In the genomic region with DNA sequence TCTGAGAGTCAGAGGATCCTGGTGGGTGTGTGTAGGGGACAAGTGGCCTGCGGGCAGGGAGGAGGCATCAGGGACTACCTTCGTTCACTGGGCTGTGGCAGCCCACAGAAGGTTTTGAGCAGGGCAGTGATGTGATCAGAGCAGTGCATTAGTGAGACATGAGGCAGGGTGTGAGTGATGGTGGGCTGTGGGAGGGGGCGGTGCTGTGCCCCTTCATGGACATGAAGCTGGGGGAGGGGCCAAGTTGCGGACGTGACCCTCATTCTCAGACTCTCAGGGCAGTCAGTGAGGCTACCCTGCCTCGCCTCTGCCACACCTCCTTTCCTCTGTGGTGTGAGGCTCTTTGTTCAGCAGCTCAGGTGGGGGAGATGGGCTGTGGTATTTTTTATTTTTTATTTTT, we compare ENCODE assay signal across 17 cellular contexts.
"Had no signal": no experiment of that assay in that cellular context is flagged by ENCODE, and none has a peak within 500 bp of the region (broad histone marks: within the 10 kb centered on the region; RNA-seq: fewer than 3 reads in every experiment).

No MANE protein-coding gene starts in this region.

- DNase-seq: activated CD4-positive, alpha-beta T cell treated with anti-CD3 and anti-CD28 coated beads, Interleukin-2, amount 50 U/mL, for 48 hours; activated CD4-positive, CD25-positive, alpha-beta regulatory T cell treated with anti-CD3 and anti-CD28 coated beads, Interleukin-2, amount 50 U/mL, for 72 hours; activated effector memory CD4-positive, alpha-beta T cell treated with anti-CD3 and anti-CD28 coated beads, Interleukin-2, amount 50 U/mL, for 16 hours; activated T-cell treated with anti-CD3 and anti-CD28 coated beads, Interleukin-2, amount 50 U/mL, for 24 hours; colonic mucosa; stimulated activated CD4-positive, alpha-beta T cell treated with anti-CD3 and anti-CD28 coated beads, Interleukin-2, amount 100 ng/mL, for 48 hours; SW 1271; T1000 had no signal

- FAIRE-seq: islet of Langerhans, urothelium cell line had no signal

- H3K4me3 ChIP-seq: colonic mucosa, esophagus muscularis mucosa, ovary had no signal

- H3K27ac ChIP-seq: colonic mucosa, esophagus muscularis mucosa, ovary had no signal

- H3K27ac Mint-ChIP-seq: activated naive CD4-positive, alpha-beta T cell treated with anti-CD3 and anti-CD28 coated beads, Interleukin-2, amount 50 U/mL, for 72 hours; activated T-cell treated with anti-CD3 and anti-CD28 coated beads, Interleukin-2, amount 50 U/mL, for 24 hours; memory B cell; natural killer cell treated with Interleukin-12 subunit alpha and Interleukin-12 subunit beta and Interleukin-15 and Interleukin-18, amount 100 ng/mL, for 72 hours; stimulated activated memory B cell treated with anti-CD40 and anti-IgM and Interleukin-4, amounts not matched to agents 10 μg/mL and 1 μg/mL and 100 μg/mL, for 72 hours had no signal

- H3K27me3 ChIP-seq: colonic mucosa, esophagus muscularis mucosa, ovary had no signal

- H3K36me3 Mint-ChIP-seq: activated naive CD4-positive, alpha-beta T cell treated with anti-CD3 and anti-CD28 coated beads, Interleukin-2, amount 50 U/mL, for 72 hours; memory B cell; natural killer cell treated with Interleukin-12 subunit alpha and Interleukin-12 subunit beta and Interleukin-15 and Interleukin-18, amount 100 ng/mL, for 72 hours; stimulated activated memory B cell treated with anti-CD40 and anti-IgM and Interleukin-4, amounts not matched to agents 10 μg/mL and 1 μg/mL and 100 μg/mL, for 72 hours had no signal

- ATAC-seq: activated naive CD4-positive, alpha-beta T cell treated with anti-CD3 and anti-CD28 coated beads, Interleukin-2, amount 50 U/mL, for 72 hours; left lobe of liver; natural killer cell treated with Interleukin-12 subunit alpha and Interleukin-12 subunit beta and Interleukin-15 and Interleukin-18, amount 100 ng/mL, for 72 hours; stimulated activated memory B cell treated with anti-CD40 and anti-IgM and Interleukin-4, amounts not matched to agents 10 μg/mL and 1 μg/mL and 100 μg/mL, for 72 hours had no signal

- H3K9me3 Mint-ChIP-seq: activated naive CD4-positive, alpha-beta T cell treated with anti-CD3 and anti-CD28 coated beads, Interleukin-2, amount 50 U/mL, for 72 hours; activated T-cell treated with anti-CD3 and anti-CD28 coated beads, Interleukin-2, amount 50 U/mL, for 24 hours; memory B cell; natural killer cell treated with Interleukin-12 subunit alpha and Interleukin-12 subunit beta and Interleukin-15 and Interleukin-18, amount 100 ng/mL, for 72 hours; stimulated activated memory B cell treated with anti-CD40 and anti-IgM and Interleukin-4, amounts not matched to agents 10 μg/mL and 1 μg/mL and 100 μg/mL, for 72 hours had no signal

- H3K4me1 Mint-ChIP-seq: memory B cell had no signal

- H3K36me3 ChIP-seq: colonic mucosa, esophagus muscularis mucosa, ovary had no signal

- H3K9me3 ChIP-seq: colonic mucosa, esophagus muscularis mucosa, ovary had no signal

- H3K27me3 Mint-ChIP-seq: natural killer cell treated with Interleukin-12 subunit alpha and Interleukin-12 subunit beta and Interleukin-15 and Interleukin-18, amount 100 ng/mL, for 72 hours had no signal

- H3K4me3 Mint-ChIP-seq: activated T-cell treated with anti-CD3 and anti-CD28 coated beads, Interleukin-2, amount 50 U/mL, for 24 hours; memory B cell; natural killer cell treated with Interleukin-12 subunit alpha and Interleukin-12 subunit beta and Interleukin-15 and Interleukin-18, amount 100 ng/mL, for 72 hours; stimulated activated memory B cell treated with anti-CD40 and anti-IgM and Interleukin-4, amounts not matched to agents 10 μg/mL and 1 μg/mL and 100 μg/mL, for 72 hours had no signal
